In genomic region chr6:138610816-138611215, GRCh38 we compare ENCODE assay signal across 31 cellular contexts.
"Had no signal": no experiment of that assay in that cellular context is flagged by ENCODE, and none has a peak within 500 bp of the region (broad histone marks: within the 10 kb centered on the region; RNA-seq: fewer than 3 reads in every experiment).

No MANE protein-coding gene starts in this region.

- H3K4me1 ChIP-seq: adrenal gland, body of pancreas had no signal

- H3K27me3 ChIP-seq: adrenal gland, body of pancreas, brain microvascular endothelial cell, cardiac muscle cell had no signal

- H3K9me3 ChIP-seq: adrenal gland, body of pancreas had no signal

- DNase-seq: activated B cell treated with CpG ODN at 0.5 μM for 24 hours; activated CD4-positive, alpha-beta memory T cell treated with anti-CD3 and anti-CD28 coated beads for 36 hours; activated CD4-positive, alpha-beta T cell treated with anti-CD3 and anti-CD28 coated beads for 4 hours; activated CD4-positive, alpha-beta T cell treated with anti-CD3 and anti-CD28 coated beads, Interleukin-2, amount 10 ng/mL, durations not matched to agents 24 days and 14 days; activated CD4-positive, alpha-beta T cell treated with anti-CD3 and anti-CD28 coated beads, Interleukin-2, amount 50 U/mL, for 1 hour; activated CD4-positive, alpha-beta T cell treated with anti-CD3 and anti-CD28 coated beads, Interleukin-2, amount 50 U/mL, for 4 hours; activated CD4-positive, CD25-positive, alpha-beta regulatory T cell treated with anti-CD3 and anti-CD28 coated beads, Interleukin-2, amount 50 U/mL, for 72 hours; activated CD8-positive, alpha-beta memory T cell treated with anti-CD3 and anti-CD28 coated beads, Interleukin-2, amount 50 U/mL, for 4 hours; activated CD8-positive, alpha-beta T cell treated with anti-CD3 and anti-CD28 coated beads for 36 hours; activated effector memory CD4-positive, alpha-beta T cell treated with anti-CD3 and anti-CD28 coated beads, Interleukin-2, amount 50 U/mL, for 16 hours; activated gamma-delta T cell treated with Interleukin-2 at 50 U/mL for 16 hours; activated naive CD4-positive, alpha-beta T cell; activated naive CD4-positive, alpha-beta T cell treated with anti-CD3 and anti-CD28 coated beads for 36 hours; activated naive CD4-positive, alpha-beta T cell treated with anti-CD3 and anti-CD28 coated beads, Interleukin-2, amount 50 U/mL, for 16 hours; activated naive CD8-positive, alpha-beta T cell treated with anti-CD3 and anti-CD28 coated beads for 36 hours; activated T-cell treated with anti-CD3 and anti-CD28 coated beads for 4 hours; activated T-cell treated with anti-CD3 and anti-CD28 coated beads, Interleukin-2, amount 50 U/mL, for 1 hour; activated T-cell treated with anti-CD3 and anti-CD28 coated beads, Interleukin-2, amount 50 U/mL, for 4 hours; activated T-cell treated with anti-CD3 and anti-CD28 coated beads, Interleukin-2, amount 50 U/mL, for 72 hours; adrenal gland; amniotic stem cell; aorta; body of pancreas; brain microvascular endothelial cell; caudate nucleus; cerebellar nuclear complex; T-helper 1 cell; T-helper 2 cell; T-helper 9 cell had no signal

- H3K4me3 ChIP-seq: adrenal gland, body of pancreas, cardiac muscle cell had no signal

- H3K36me3 ChIP-seq: adrenal gland, brain microvascular endothelial cell, cardiac muscle cell had no signal

- H3K27ac ChIP-seq: adrenal gland, body of pancreas, brain microvascular endothelial cell, cardiac muscle cell, VCaP had no signal
